In the genomic region with DNA sequence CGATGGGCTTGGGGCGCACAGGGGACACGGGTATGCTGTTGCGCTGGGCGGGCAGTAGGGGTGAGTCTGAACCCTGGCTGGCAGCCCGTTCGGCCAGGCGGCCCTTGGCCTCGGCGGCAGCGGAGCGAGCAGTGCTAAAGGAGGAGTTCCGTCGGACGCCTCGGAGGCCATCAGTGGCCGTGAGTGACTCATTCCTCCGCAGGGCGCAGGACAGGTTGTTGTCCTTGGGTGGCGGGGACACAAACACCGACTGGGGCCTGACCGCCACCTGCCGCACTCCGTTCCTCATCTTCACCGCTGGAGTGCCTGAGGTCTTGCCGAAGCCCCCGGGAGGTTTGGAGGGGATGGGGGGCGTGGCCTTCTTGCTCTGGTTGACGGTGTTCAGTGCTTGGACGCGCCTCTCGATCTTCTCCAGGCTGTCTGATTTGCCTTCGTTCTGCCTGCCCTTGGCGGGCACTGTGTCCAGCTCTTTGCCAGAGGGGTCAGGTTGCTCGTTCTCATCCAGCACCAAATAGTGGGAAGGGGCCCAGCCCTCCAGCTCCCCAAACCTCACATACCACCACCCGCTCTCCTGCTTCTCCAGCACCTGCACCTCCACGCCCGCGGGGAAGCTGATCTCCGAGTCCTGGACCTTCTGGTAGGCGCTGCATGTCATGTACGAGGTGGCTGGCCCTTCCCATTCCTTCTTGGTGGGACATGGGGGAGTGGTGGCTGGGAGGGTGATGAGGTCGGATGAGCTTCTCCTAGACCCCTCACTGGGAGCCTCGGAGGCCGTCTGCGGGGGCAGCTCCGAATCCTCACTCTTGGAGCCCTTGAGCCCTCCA, we compare ENCODE assay signal across 19 cellular contexts.
"Had no signal": no experiment of that assay in that cellular context is flagged by ENCODE, and none has a peak within 500 bp of the region (broad histone marks: within the 10 kb centered on the region; RNA-seq: fewer than 3 reads in every experiment).

No MANE protein-coding gene starts in this region.

- H2AFZ ChIP-seq: hepatocyte, parathyroid adenoma had no signal

- H3K79me2 ChIP-seq: hepatocyte, parathyroid adenoma had no signal

- FAIRE-seq: kidney, small intestine had no signal

- H3K27me3 ChIP-seq: hepatocyte, stomach, transverse colon had no signal

- H3K9me3 ChIP-seq: psoas muscle, stomach, thoracic aorta, transverse colon had no signal

- DNase-seq: cerebellar nuclear complex; effector CD4-positive, alpha-beta T cell; foreskin melanocyte; head of caudate nucleus; kidney; left cardiac atrium; mammary epithelial cell; naive thymus-derived CD8-positive, alpha-beta T cell; retina; small intestine; stimulated activated CD4-positive, alpha-beta T cell treated with anti-CD3 and anti-CD28 coated beads, Interleukin-12 subunit alpha, Interleukin-12 subunit beta, amount 100 ng/mL, for 4 hours; stimulated activated naive CD4-positive, alpha-beta T cell; stomach; transverse colon had no signal

- H3K27me3 Mint-ChIP-seq: naive thymus-derived CD8-positive, alpha-beta T cell had no signal

- H3K9ac ChIP-seq: parathyroid adenoma had no signal

- H3K9me3 Mint-ChIP-seq: naive thymus-derived CD8-positive, alpha-beta T cell had no signal

- H3K27ac ChIP-seq: hepatocyte, parathyroid adenoma, psoas muscle, thoracic aorta had no signal

- H3K4me3 ChIP-seq: coronary artery, hepatocyte, psoas muscle, stomach, thoracic aorta, transverse colon had no signal

- H3K4me1 ChIP-seq: parathyroid adenoma, psoas muscle had no signal

- H3K4me2 ChIP-seq: hepatocyte had no signal

- ATAC-seq: left cardiac atrium; naive thymus-derived CD8-positive, alpha-beta T cell; psoas muscle had no signal
